ENCODE assay signal across 9 cellular contexts in the genomic region with DNA sequence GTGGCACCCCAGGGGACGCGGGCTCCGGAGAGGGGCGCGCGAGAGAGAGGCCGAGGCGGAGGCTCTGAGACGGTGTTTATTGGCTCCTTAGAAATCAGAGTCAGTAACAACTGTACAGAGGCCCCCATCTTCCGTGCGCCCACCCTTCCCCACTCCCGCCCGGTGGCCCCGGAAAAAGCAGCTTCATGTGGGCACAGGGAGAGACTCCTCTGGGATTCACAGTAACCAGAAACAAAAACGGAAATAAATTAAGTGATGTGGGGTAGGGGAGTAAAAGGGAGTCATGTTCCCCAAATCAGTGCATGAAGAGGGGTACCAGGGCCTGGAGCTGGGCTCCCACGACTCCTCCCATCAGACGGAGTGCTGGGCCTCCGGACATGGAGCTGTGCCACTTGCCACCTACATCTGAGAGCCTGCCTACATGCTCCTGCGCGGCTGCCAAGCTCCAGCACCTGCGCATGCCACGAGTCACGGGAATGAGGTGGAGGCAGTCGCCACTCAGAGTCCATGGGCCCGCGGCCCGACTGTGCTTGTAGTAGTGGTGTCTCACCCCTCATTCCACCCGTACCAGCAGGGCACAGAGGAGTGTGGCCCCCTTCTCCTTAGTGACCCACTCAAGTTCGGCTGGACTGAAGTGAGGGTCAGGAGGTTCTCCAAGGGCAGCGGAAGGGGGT. TPM values are rescaled to one million over a fixed set of nuclear protein-coding genes. Genes with fewer than 3 reads are reported as not detected.
DNase-seq lines count a peak whose midpoint lies in the region; ATAC-seq and TF ChIP-seq lines count a peak whose summit lies in the region.
"Had no signal": no experiment of that assay in that cellular context is flagged by ENCODE, and none has a peak within 500 bp of the region (broad histone marks: within the 10 kb centered on the region; RNA-seq: fewer than 3 reads in every experiment).

No MANE protein-coding gene starts in this region.

- no peaks in the 10 kb centered on the region for H3K9me2 ChIP-seq in OCI-LY7 (ENCODE audit: insufficient read depth, low read length)

- no peaks in the 10 kb centered on the region for H3K27me3 ChIP-seq in DND-41 (ENCODE audit: insufficient read depth, low read length, poor library complexity)
- H3K27me3 ChIP-seq in neuronal stem cell (ENCODE audit: control insufficient read depth in 3 of 3, insufficient read depth in 3 of 3, low read depth in 1 of 3, low read length in 3 of 3), result no peaks in the 10 kb centered on the region

- H3K27ac ChIP-seq in DND-41 (ENCODE audit: low read length) (peak overlapping the region; percentile 75), OCI-LY7 (ENCODE audit: low read depth, low read length, poor library complexity, severe bottlenecking) (peak overlapping the region; percentile 79), epithelial cell of prostate (peak overlapping the region; percentile 92), neuronal stem cell (replicated peaks; ENCODE audit: low read length) (peak overlapping the region; percentile 68)

- POLR2A ChIA-PET in OCI-LY7 (lab: Charles Lee), result interaction anchor here (0.8 to 1.7 kb wide), 3 partner anchors 15 to 88 kb away, joined by 4 to 10 read pairs (median 6); a partner anchor contains a TSS

- no peak for TF ChIP-seq CTCF in DND-41 (IDR thresholded peaks at IDR 0.05; ENCODE audit: borderline replicate concordance, extremely low read depth, low read length, poor library complexity, severe bottlenecking)
- no peak for TF ChIP-seq CTCF in OCI-LY7 (conservative IDR thresholded peaks at IDR 0.05; ENCODE audit: low read length)
- TF ChIP-seq CTCF in GM13977 (IDR thresholded peaks at IDR 0.05; ENCODE audit: extremely low read depth, insufficient read depth, missing control alignments), result no peak

- in situ Hi-C loops in GM13977 (cut with MboI; ENCODE audit: low pct_unique_long_range_greater_than_20kb, low sequenced_read_pairs, unreplicated experiment), result no loop called here

- no peak overlapping the region for H3K4ac ChIP-seq in neuronal stem cell (ENCODE audit: low read length)

- H2BK12ac ChIP-seq in neuronal stem cell (ENCODE audit: low read length), result peak overlapping the region; percentile 69

- BruUV-seq in OCI-LY7 (replicated peaks; lab: Mats Ljungman, UMichigan), result no TSS peak

- peaks cover 47% of the 10 kb centered on the region for H3K79me2 ChIP-seq in DND-41 (ENCODE audit: insufficient read depth, low read length)
- H3K79me2 ChIP-seq in OCI-LY7 (ENCODE audit: insufficient read depth, low read depth, low read length), result peaks cover 19% of the 10 kb centered on the region

- peaks cover 72% of the 10 kb centered on the region for H3K36me3 ChIP-seq in DND-41 (ENCODE audit: insufficient read depth, low read length)
- H3K36me3 ChIP-seq in OCI-LY7 (ENCODE audit: insufficient read depth, low read length), result peaks cover 82% of the 10 kb centered on the region
- peaks cover 59 to 78% of the 10 kb centered on the region in 2 donors for H3K36me3 ChIP-seq in neuronal stem cell (replicated peaks in 1 of 2; ENCODE audit: control insufficient read depth in 2 of 2, insufficient read depth in 2 of 2, low read length in 2 of 2)

- H3K23ac ChIP-seq in neuronal stem cell (ENCODE audit: low read depth, low read length, poor library complexity), result peak overlapping the region; percentile 94

- H3K18ac ChIP-seq in neuronal stem cell (ENCODE audit: low read length), result peak overlapping the region; percentile 95

- peaks cover 37% of the 10 kb centered on the region for H4K20me1 ChIP-seq in DND-41 (ENCODE audit: insufficient read depth, low read length)
- H4K20me1 ChIP-seq in OCI-LY7 (ENCODE audit: insufficient read depth, low read length), result peaks cover 7% of the 10 kb centered on the region

- H2BK120ac ChIP-seq in neuronal stem cell (ENCODE audit: low read depth, low read length), result no peak overlapping the region

- no peak overlapping the region for H3K14ac ChIP-seq in neuronal stem cell (ENCODE audit: low read length)

- peak overlapping the region; percentile 95 for H4K8ac ChIP-seq in neuronal stem cell (ENCODE audit: low read depth, low read length)

- H3K9ac ChIP-seq in DND-41 (ENCODE audit: low read depth, low read length) (peak overlapping the region; percentile 69), neuronal stem cell (ENCODE audit: low read depth, low read length, poor library complexity) (peak overlapping the region; percentile 89)

- CTCF ChIA-PET in OCI-LY7 (lab: Charles Lee; ENCODE audit: unreplicated experiment), result interaction anchor here (0.5 kb wide), 1 partner anchor 109 kb away, joined by 4 read pairs; a partner anchor contains a TSS

- no CpG with 5 or more reads among the region's 30 CpGs for WGBS in neuronal stem cell (ENCODE audit: extremely low coverage in 2 of 2, insufficient read length in 2 of 2, insufficient replicate concordance in 1 of 2), 2 donors

- H2BK15ac ChIP-seq in neuronal stem cell (ENCODE audit: low read length), result no peak overlapping the region

- peak overlapping the region; percentile 87 for H2AK5ac ChIP-seq in neuronal stem cell (ENCODE audit: low read depth, low read length)

- ATAC-seq in DND-41 (ENCODE audit: insufficient read depth, low read depth), result no peak; the same call in 2 of the 3 replicates
- no peak for ATAC-seq in GM18870 (IDR thresholded peaks at IDR 0.05; ENCODE audit: unreplicated experiment)

- H2AFZ ChIP-seq in DND-41 (ENCODE audit: low read depth, low read length) (peak overlapping the region; percentile 73), OCI-LY7 (ENCODE audit: low read length) (no peak overlapping the region; the same call in 1 of the 2 replicates), neuronal stem cell (ENCODE audit: low read length) (peak overlapping the region; percentile 95)

- H4K91ac ChIP-seq in neuronal stem cell (ENCODE audit: low read depth, low read length, poor library complexity), result no peak overlapping the region

- H3K4me1 ChIP-seq in DND-41 (ENCODE audit: insufficient read depth, low read length), result peaks cover 46% of the 10 kb centered on the region
- peaks cover 40% of the 10 kb centered on the region for H3K4me1 ChIP-seq in OCI-LY7 (ENCODE audit: insufficient read depth, low read length, poor library complexity, severe bottlenecking)
- H3K4me1 ChIP-seq in neuronal stem cell (ENCODE audit: control insufficient read depth in 2 of 2, insufficient read depth in 1 of 2, low read depth in 1 of 2, low read length in 2 of 2), result peaks cover 6 to 13% of the 10 kb centered on the region in 2 donors

- DNase-seq in DND-41 (no peak), OCI-LY7 (ENCODE audit: low spot score) (no peak), epithelial cell of prostate (ENCODE audit: low read depth, low spot score) (no peak), neuronal stem cell (ENCODE audit: low spot score) (no peak), posterior vena cava (ENCODE audit: low spot score) (no peak), COLO829 (ENCODE audit: low spot score) (no peak), GM13977 (ENCODE audit: low spot score) (no peak)

- intact Hi-C loops in OCI-LY7 (cut with micrococcal nuclease; ENCODE audit: unreplicated experiment), result loop anchor here (5.0 kb wide), 1 partner anchor 37 kb away; a partner anchor contains a TSS
- intact Hi-C loops in posterior vena cava (cut with DNase I), result no loop called here

- H3K4me3 ChIP-seq in DND-41 (ENCODE audit: low read depth in 1 of 2, low read length in 2 of 2) (peak overlapping the region; percentile 45 to 88), OCI-LY7 (ENCODE audit: low read depth, low read length, poor library complexity, severe bottlenecking) (peak overlapping the region; percentile 95), neuronal stem cell (ENCODE audit: low read length in 2 of 2) (peak overlapping the region; percentile 60 to 92)

- H3K4me2 ChIP-seq in DND-41 (ENCODE audit: insufficient read depth, low read length), result peak overlapping the region; percentile 95
- H3K4me2 ChIP-seq in OCI-LY7 (ENCODE audit: low read length), result peak overlapping the region; percentile 96
- peak overlapping the region; percentile 87 for H3K4me2 ChIP-seq in neuronal stem cell (ENCODE audit: insufficient read depth, low read length, poor library complexity, severe bottlenecking)

- H3K79me1 ChIP-seq in neuronal stem cell (ENCODE audit: low read depth, low read length), result peaks cover 7% of the 10 kb centered on the region

- H2BK5ac ChIP-seq in neuronal stem cell (ENCODE audit: low read length), result peak overlapping the region; percentile 85

- H3K9me3 ChIP-seq in DND-41 (ENCODE audit: insufficient read depth, low read length, severe bottlenecking) (no peaks in the 10 kb centered on the region), OCI-LY7 (ENCODE audit: low read length) (no peaks in the 10 kb centered on the region), neuronal stem cell (replicated peaks in 1 of 2; ENCODE audit: control insufficient read depth in 2 of 2, insufficient read depth in 1 of 2, low read depth in 1 of 2, low read length in 2 of 2) (no peaks in the 10 kb centered on the region)

RNA-seq across cellular contexts. Expression of a gene that starts 0.5 kb away (rescaled TPM):
- 70.4 and 70.5 TPM in 2 replicates for total RNA-seq in OCI-LY7 (2014; rRNA removed; shearing (Covaris generic))
- total RNA-seq in OCI-LY7 (2022) (75.0 and 80.8 TPM in 2 replicates), posterior vena cava (10 to 100 TPM; 47.0 to 47.9 TPM)
- polyA plus RNA-seq in neuronal stem cell (2013, experiment 1 of 2), result 38.8 TPM
- 39.5 TPM for polyA plus RNA-seq in neuronal stem cell (2013, experiment 2 of 2)

RNA-seq across cellular contexts. Expression of a gene that starts 8.3 kb away (rescaled TPM):
- total RNA-seq in OCI-LY7 (2014; rRNA removed; shearing (Covaris generic)), result 491 and 519 TPM in 2 replicates
- total RNA-seq in OCI-LY7 (2022) (692 and 803 TPM in 2 replicates), posterior vena cava (100 to 1,000 TPM; 275 to 328 TPM)
- polyA plus RNA-seq in neuronal stem cell (2013, experiment 1 of 2), result 383 TPM
- 383 TPM for polyA plus RNA-seq in neuronal stem cell (2013, experiment 2 of 2)

RNA-seq across cellular contexts. Expression of a gene that starts 13.4 kb away (rescaled TPM):
- total RNA-seq in OCI-LY7 (2014; rRNA removed; shearing (Covaris generic)), result 30.2 and 34.7 TPM in 2 replicates
- 50.2 and 66.8 TPM in 2 replicates for total RNA-seq in OCI-LY7 (2022)
- polyA plus RNA-seq in neuronal stem cell (2013, experiment 1 of 2), result 15.9 TPM
- 15.0 TPM for polyA plus RNA-seq in neuronal stem cell (2013, experiment 2 of 2)
- 10 to 100 TPM; 20.0 to 22.8 TPM for total RNA-seq in posterior vena cava

RNA-seq across cellular contexts. Expression of a gene that starts 20.6 kb away (rescaled TPM):
- 113 and 117 TPM in 2 replicates for total RNA-seq in OCI-LY7 (2014; rRNA removed; shearing (Covaris generic))
- total RNA-seq in OCI-LY7 (2022) (256 and 259 TPM in 2 replicates), posterior vena cava (10 to 100 TPM; 11.9 to 15.2 TPM)
- polyA plus RNA-seq in neuronal stem cell (2013, experiment 1 of 2), result 6.8 TPM
- 5.7 TPM for polyA plus RNA-seq in neuronal stem cell (2013, experiment 2 of 2)
- total RNA-seq: LHCN-M2 had no signal

RNA-seq across cellular contexts. Expression of a gene that starts 21.3 kb away (rescaled TPM):
- total RNA-seq in OCI-LY7 (2014; rRNA removed; shearing (Covaris generic)), result 9.8 and 12.8 TPM in 2 replicates
- 6.7 and 11.8 TPM in 2 replicates for total RNA-seq in OCI-LY7 (2022)
- polyA plus RNA-seq in neuronal stem cell (2013, experiment 1 of 2), result 7.6 TPM
- 7.5 TPM for polyA plus RNA-seq in neuronal stem cell (2013, experiment 2 of 2)
- total RNA-seq in posterior vena cava, result 1 to 10 TPM; 1.7 to 1.8 TPM
- total RNA-seq: LHCN-M2 had no signal
